8 cellular contexts compared by ENCODE assay signal in the genomic region with DNA sequence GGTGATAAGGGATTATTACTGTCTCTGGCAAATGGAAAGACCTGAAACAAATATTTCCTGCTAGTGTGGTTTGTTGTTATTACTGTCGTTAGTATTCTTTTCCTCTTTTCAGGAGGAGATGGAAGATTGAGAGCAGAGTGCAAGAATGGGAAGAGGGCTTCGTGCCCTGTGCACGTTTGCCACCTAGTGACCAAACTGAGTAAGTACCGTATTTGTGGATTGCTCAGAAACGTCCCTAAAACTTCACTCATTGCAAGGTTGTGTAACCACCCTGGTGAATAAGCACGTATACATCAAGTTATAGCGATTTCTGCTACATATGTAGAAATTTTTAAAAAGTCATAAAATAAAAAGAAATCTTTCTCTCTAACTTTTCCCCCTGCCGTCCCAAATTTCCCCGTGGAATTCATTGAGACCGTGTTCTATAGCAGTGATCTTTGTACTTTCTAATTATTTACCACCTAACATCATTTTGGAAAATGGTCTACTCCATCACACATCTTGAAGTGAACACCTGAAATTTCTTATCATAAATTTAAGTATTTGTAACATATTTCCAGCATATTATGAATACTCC. TPM values are rescaled to one million over a fixed set of nuclear protein-coding genes. Genes with fewer than 3 reads are reported as not detected.
DNase-seq lines count a peak whose midpoint lies in the region; ATAC-seq and TF ChIP-seq lines count a peak whose summit lies in the region.

No MANE protein-coding gene starts in this region.

- intact Hi-C loops in prostate gland (cut with DNase I), result no loop called here

- H3K9me3 ChIP-seq in prostate gland, result no peaks in the 10 kb centered on the region

- WGBS in prostate gland, result 25% methylated on average over 10 of the region's 10 CpGs

- H3K36me3 ChIP-seq in prostate gland, result no peaks in the 10 kb centered on the region

- H3K4me3 ChIP-seq in prostate gland, result no peak overlapping the region

- peak in 2 of 4 experiments; percentile 32 to 40 for TF ChIP-seq CTCF in prostate gland (IDR thresholded peaks at IDR 0.05)

- H3K27me3 ChIP-seq in prostate gland (replicated peaks; ENCODE audit: insufficient read depth), result no peaks in the 10 kb centered on the region

- DNase-seq in NCI-H2171 treated with DMSO at 0.1 percent for 48 hours (lab: John Stamatoyannopoulos, UW) (peak; percentile 7), NCI-H2171 (lab: John Stamatoyannopoulos, UW) (no peak), HuH-7 (ENCODE audit: low spot score) (peak; percentile 19), SKM-1 (lab: John Stamatoyannopoulos, UW; ENCODE audit: unreplicated experiment) (peak; percentile 17), fibroblast of peridontal ligament (ENCODE audit: extremely low read depth) (peak; percentile 46), prostate gland (ENCODE audit: low spot score) (peak; percentile 3), SHP77 treated with DMSO at 0.1 percent for 48 hours (lab: John Stamatoyannopoulos, UW) (no peak)

- no peak overlapping the region for H3K27ac ChIP-seq in prostate gland

- ATAC-seq in GM19468 (IDR thresholded peaks at IDR 0.05; ENCODE audit: extremely low read depth, unreplicated experiment), result peak; percentile 95

- no peaks in the 10 kb centered on the region for H3K4me1 ChIP-seq in prostate gland (replicated peaks)

- no peak for TF ChIP-seq POLR2A in prostate gland (IDR thresholded peaks at IDR 0.05)

RNA-seq across cellular contexts. Expression of a gene that starts 24.3 kb away (rescaled TPM):
- total RNA-seq in prostate gland, result 10 to 100 TPM in 1 of 2 donors, 1 to 10 TPM in 1; 6.5 to 13.5 TPM

Comparison
In these comparisons a context has a peak if more than half of its experiments do, and no peak if none do; other contexts are left out.
1. DNase-seq: peak in NCI-H2171 treated with DMSO at 0.1 percent for 48 hours (single experiment), HuH-7 (single experiment), SKM-1 (single experiment), fibroblast of peridontal ligament (single experiment) and prostate gland (single experiment); none in NCI-H2171 (single experiment) and SHP77 treated with DMSO at 0.1 percent for 48 hours (single experiment).